9 cellular contexts compared by ENCODE assay signal in genomic region chr9:137045294-137046093, GRCh38. TPM values are rescaled to one million over a fixed set of nuclear protein-coding genes. Genes with fewer than 3 reads are reported as not detected.
DNase-seq lines count a peak whose midpoint lies in the region; ATAC-seq and TF ChIP-seq lines count a peak whose summit lies in the region.
"Had no signal": no experiment of that assay in that cellular context is flagged by ENCODE, and none has a peak within 500 bp of the region (broad histone marks: within the 10 kb centered on the region; RNA-seq: fewer than 3 reads in every experiment).

No MANE protein-coding gene starts in this region.

- no peaks in the 10 kb centered on the region for H3K9me3 Mint-ChIP-seq in activated T-cell treated with anti-CD3 and anti-CD28 coated beads, Interleukin-2, amount 50 U/mL, for 24 hours

- intact Hi-C loops in heart left ventricle (cut with DNase I) = loop anchor here in 6 of 10 donors (1.0 to 2.0 kb wide), 4 partner anchors 19 to 22 kb away; no protein-coding TSS in a partner anchor

- H3K9ac ChIP-seq in ES-I3 (ENCODE audit: low read depth, low read length) = peak overlapping the region; percentile 58

- H3K4me3 Mint-ChIP-seq in activated T-cell treated with anti-CD3 and anti-CD28 coated beads, Interleukin-2, amount 50 U/mL, for 24 hours = peak overlapping the region; percentile 67

- H3K4me1 Mint-ChIP-seq in activated T-cell treated with anti-CD3 and anti-CD28 coated beads, Interleukin-2, amount 50 U/mL, for 24 hours (ENCODE audit: low read depth) = peaks cover 22% of the 10 kb centered on the region

- H3K27ac Mint-ChIP-seq in activated T-cell treated with anti-CD3 and anti-CD28 coated beads, Interleukin-2, amount 50 U/mL, for 24 hours = no peak overlapping the region

- H3K36me3 Mint-ChIP-seq in activated T-cell treated with anti-CD3 and anti-CD28 coated beads, Interleukin-2, amount 50 U/mL, for 24 hours (ENCODE audit: low read depth) = no peaks in the 10 kb centered on the region

- H3K27ac ChIP-seq in 22Rv1 (peak overlapping the region; percentile 96), heart left ventricle (peak overlapping the region; percentile 80 to 96 (median 88))

- H3K9me3 ChIP-seq in ES-I3 (ENCODE audit: control insufficient read depth, insufficient read depth, low read length) (no peaks in the 10 kb centered on the region), heart left ventricle (no peaks in the 10 kb centered on the region)

- TF ChIP-seq CTCF in 22Rv1 (IDR thresholded peaks at IDR 0.05) = no peak
- no peak for TF ChIP-seq CTCF in heart left ventricle (IDR thresholded peaks at IDR 0.05)
- no peak for TF ChIP-seq CTCF in retinal pigment epithelial cell (conservative IDR thresholded peaks at IDR 0.05; ENCODE audit: low read depth, low read length)

- DNase-seq in activated T-cell treated with anti-CD3 and anti-CD28 coated beads, Interleukin-2, amount 50 U/mL, for 24 hours = peak; percentile 56
- DNase-seq in heart left ventricle = peak in 1 of 5 donors; percentile 70
- DNase-seq in retinal pigment epithelial cell (ENCODE audit: low read depth) = no peak
- no peak for DNase-seq in stimulated activated CD4-positive, alpha-beta T cell treated with anti-CD3 and anti-CD28 coated beads, Interleukin-4, amount 100 ng/mL, for 24 hours

- H3K27me3 ChIP-seq in heart left ventricle = peaks cover 0 to 49% (median 26%) of the 10 kb centered on the region in 9 donors

- no peak for TF ChIP-seq POLR2A in heart left ventricle (IDR thresholded peaks at IDR 0.05)

- H3K36me3 ChIP-seq in ES-I3 (ENCODE audit: insufficient read depth, low read length) (no peaks in the 10 kb centered on the region), heart left ventricle (peaks cover 0 to 17% (median 7%) of the 10 kb centered on the region in 9 donors)

- peak in 2 of 4 donors; percentile 8 to 11 for ATAC-seq in heart left ventricle
- ATAC-seq in HG02610 (IDR thresholded peaks at IDR 0.05; ENCODE audit: unreplicated experiment) = no peak
- no peak for ATAC-seq in GM18502 (IDR thresholded peaks at IDR 0.05; ENCODE audit: poor library complexity, unreplicated experiment)

- peaks cover 57% of the 10 kb centered on the region for H3K27me3 Mint-ChIP-seq in activated T-cell treated with anti-CD3 and anti-CD28 coated beads, Interleukin-2, amount 50 U/mL, for 24 hours

- H3K4me1 ChIP-seq in ES-I3 (ENCODE audit: insufficient read depth, low read length) (no peaks in the 10 kb centered on the region; the same call in 1 of the 2 replicates), heart left ventricle (peaks cover 0 to 58% (median 37%) of the 10 kb centered on the region in 12 donors)

- H3K4me3 ChIP-seq in heart left ventricle (peak overlapping the region; percentile 62 to 92 (median 72)), retinal pigment epithelial cell (ENCODE audit: low read length) (peak overlapping the region; percentile 62)

- WGBS in heart left ventricle, 4 donors = 0 to 9% (median 3%) methylated on average over 3 to 97 of the region's 97 CpGs

RNA-seq across cellular contexts. Expression of gene NPDC1, which starts 0.5 kb away (rescaled TPM):
- 100 to 1,000 TPM in 1 of 9 donors, 10 to 100 TPM in 8; 45.1 to 114 (median 55.1) TPM for total RNA-seq in heart left ventricle
- 10 to 100 TPM; 38.4 to 71.7 TPM for polyA plus RNA-seq in heart left ventricle

RNA-seq across cellular contexts. Expression of gene ENTPD2, which starts 8.4 kb away (rescaled TPM):
- total RNA-seq in heart left ventricle = 1 to 10 TPM in 8 of 9 donors, under 1 TPM in 1; 0.85 to 2.9 (median 1.2) TPM
- polyA plus RNA-seq in heart left ventricle = 1 to 10 TPM in 1 of 2 donors, under 1 TPM in 1; 0.50 to 1.2 TPM
- total RNA-seq: dermis microvascular lymphatic vessel endothelial cell had no signal

RNA-seq across cellular contexts. Expression of gene FUT7, which starts 13.6 kb away (rescaled TPM):
- total RNA-seq in heart left ventricle = under 1 TPM in 2 of 9 donors, not detected in 7; 0.15 to 0.48 TPM
- polyA plus RNA-seq in heart left ventricle = under 1 TPM in 1 of 2 donors, not detected in 1; 0.17 TPM
- total RNA-seq: dermis microvascular lymphatic vessel endothelial cell had no signal

RNA-seq across cellular contexts. Expression of gene ABCA2, which starts 17.5 kb away (rescaled TPM):
- total RNA-seq in heart left ventricle = 10 to 100 TPM; 19.1 to 44.3 (median 33.4) TPM
- polyA plus RNA-seq in heart left ventricle = 10 to 100 TPM; 13.1 to 30.6 TPM

RNA-seq across cellular contexts. Expression of gene SAPCD2, which starts 24.9 kb away (rescaled TPM):
- total RNA-seq in heart left ventricle = 1 to 10 TPM in 1 of 9 donors, under 1 TPM in 8; 0.09 to 2.0 (median 0.20) TPM
- polyA plus RNA-seq in heart left ventricle = under 1 TPM; 0.15 to 0.22 TPM
